27 cellular contexts compared by ENCODE assay signal in the genomic region with DNA sequence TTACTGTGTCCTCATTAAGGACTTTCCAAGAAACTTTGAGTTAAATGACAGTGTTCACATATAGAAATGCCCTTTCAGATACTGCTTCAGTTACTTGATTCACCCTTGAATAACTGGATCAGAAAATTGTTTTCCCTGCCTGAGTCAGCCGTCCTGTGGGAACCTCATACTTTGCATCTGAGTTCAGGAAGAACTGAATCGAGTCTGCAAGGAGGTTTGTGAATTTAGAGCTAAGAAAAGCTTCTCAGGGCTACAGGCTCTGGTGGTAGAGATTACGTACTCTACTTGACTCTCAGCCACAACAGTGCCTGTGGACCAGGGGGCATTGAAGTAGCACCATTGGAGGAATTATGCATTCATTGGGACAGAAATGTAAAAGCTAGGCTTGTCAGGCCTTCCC. TPM values are rescaled to one million over a fixed set of nuclear protein-coding genes. Genes with fewer than 3 reads are reported as not detected.
DNase-seq lines count a peak whose midpoint lies in the region; ATAC-seq and TF ChIP-seq lines count a peak whose summit lies in the region.
"Had no signal": no experiment of that assay in that cellular context is flagged by ENCODE, and none has a peak within 500 bp of the region (broad histone marks: within the 10 kb centered on the region; RNA-seq: fewer than 3 reads in every experiment).

No MANE protein-coding gene starts in this region.

- H3K9ac ChIP-seq in adipocyte (ENCODE audit: low read length) (no peak overlapping the region), skeletal muscle satellite cell (ENCODE audit: low read depth, low read length) (no peak overlapping the region)
- H3K9ac ChIP-seq: parathyroid adenoma had no signal

- H3K79me2 ChIP-seq in PC-9 (ENCODE audit: low read depth) = no peaks in the 10 kb centered on the region
- H3K79me2 ChIP-seq: parathyroid adenoma had no signal

- no peak for TF ChIP-seq CTCF in PC-9 (conservative IDR thresholded peaks at IDR 0.05)

- no peak overlapping the region for H3K4me3 ChIP-seq in adipocyte (ENCODE audit: low read length)
- no peak overlapping the region for H3K4me3 ChIP-seq in skeletal muscle satellite cell (ENCODE audit: low read length)
- no peak overlapping the region for H3K4me3 ChIP-seq in PC-9
- H3K4me3 ChIP-seq: left ventricle myocardium inferior, right lobe of liver, suprapubic skin, uterus had no signal

- peak; percentile 49 for DNase-seq in EH (ENCODE audit: low read depth)
- DNase-seq in adipocyte (ENCODE audit: low read depth) = peak; percentile 38
- peak; percentile 71 for DNase-seq in fibroblast of peridontal ligament (ENCODE audit: extremely low read depth)
- no peak for DNase-seq in HuH-7 (ENCODE audit: low spot score)
- no peak for DNase-seq in PC-9
- DNase-seq in NCI-H69 (lab: John Stamatoyannopoulos, UW) = no peak
- DNase-seq: ACHN; activated CD8-positive, alpha-beta memory T cell treated with anti-CD3 and anti-CD28 coated beads for 24 hours; activated naive CD4-positive, alpha-beta T cell; activated T-cell treated with anti-CD3 and anti-CD28 coated beads, Interleukin-2, amount 50 U/mL, for 24 hours; amygdala; effector CD4-positive, alpha-beta T cell; glutamatergic neuron; left ventricle myocardium inferior; midbrain; NCI-H1048; NCI-H2029 treated with DMSO at 0.1 percent for 48 hours; right lobe of liver; SHP77; uterus had no signal

- BruUV-seq in PC-9 (replicated peaks; lab: Mats Ljungman, UMichigan) = no TSS peak

- H3K9me3 ChIP-seq in adipocyte (ENCODE audit: control insufficient read depth, low read length) (no peaks in the 10 kb centered on the region), skeletal muscle satellite cell (replicated peaks; ENCODE audit: low read length) (no peaks in the 10 kb centered on the region), PC-9 (ENCODE audit: insufficient read depth, low read depth) (no peaks in the 10 kb centered on the region)
- H3K9me3 ChIP-seq: left ventricle myocardium inferior, right lobe of liver, suprapubic skin, uterus had no signal

- POLR2A ChIA-PET in PC-9 (lab: Charles Lee; ENCODE audit: unreplicated experiment) = no interaction called here

- CTCF ChIA-PET in PC-9 (lab: Charles Lee) = no interaction called here

- intact Hi-C loops in PC-9 (cut with micrococcal nuclease; ENCODE audit: unreplicated experiment) = no loop called here

- no peak for ATAC-seq in HG03135 (IDR thresholded peaks at IDR 0.05; ENCODE audit: unreplicated experiment)
- ATAC-seq: esophagus mucosa; natural killer cell treated with Interleukin-12 subunit alpha and Interleukin-12 subunit beta and Interleukin-15 and Interleukin-18, amount 100 ng/mL, for 72 hours; right lobe of liver had no signal

- H3K9me2 ChIP-seq in PC-9 (ENCODE audit: insufficient read depth) = no peaks in the 10 kb centered on the region

- no peaks in the 10 kb centered on the region for H4K20me1 ChIP-seq in PC-9 (ENCODE audit: insufficient read depth)

- H2AFZ ChIP-seq in PC-9 = no peak overlapping the region
- H2AFZ ChIP-seq: parathyroid adenoma had no signal

- H3F3A ChIP-seq in PC-9 (ENCODE audit: insufficient read depth, low read depth) = no peaks in the 10 kb centered on the region

- H3K27ac ChIP-seq in PC-9 = no peak overlapping the region
- H3K27ac ChIP-seq: C4-2B, left ventricle myocardium inferior, parathyroid adenoma, right lobe of liver, suprapubic skin, uterus had no signal

- H3K36me3 ChIP-seq in adipocyte (ENCODE audit: control insufficient read depth, insufficient read depth, low read length, severe bottlenecking) = no peaks in the 10 kb centered on the region
- no peaks in the 10 kb centered on the region for H3K36me3 ChIP-seq in skeletal muscle satellite cell (ENCODE audit: insufficient read depth, low read length)
- H3K36me3 ChIP-seq in PC-9 (ENCODE audit: low read depth) = no peaks in the 10 kb centered on the region
- H3K36me3 ChIP-seq: left ventricle myocardium inferior, right lobe of liver, suprapubic skin, uterus had no signal

- H3K4me1 ChIP-seq in adipocyte (ENCODE audit: control insufficient read depth, insufficient read depth, low read length) (peaks cover 59% of the 10 kb centered on the region), skeletal muscle satellite cell (ENCODE audit: control insufficient read depth, insufficient read depth, low read length) (peaks cover 34% of the 10 kb centered on the region), PC-9 (replicated peaks; ENCODE audit: insufficient read depth) (no peaks in the 10 kb centered on the region)
- H3K4me1 ChIP-seq: parathyroid adenoma, right lobe of liver, uterus had no signal

- H3K27me3 ChIP-seq in adipocyte (replicated peaks; ENCODE audit: control insufficient read depth, insufficient read depth, low read length) = no peaks in the 10 kb centered on the region
- no peaks in the 10 kb centered on the region for H3K27me3 ChIP-seq in skeletal muscle satellite cell (ENCODE audit: control insufficient read depth, insufficient read depth, low read length)
- H3K27me3 ChIP-seq in PC-9 (ENCODE audit: insufficient read depth, low read depth) = no peaks in the 10 kb centered on the region
- H3K27me3 ChIP-seq: right lobe of liver, suprapubic skin, uterus had no signal

- H3K4me2 ChIP-seq in skeletal muscle satellite cell (ENCODE audit: low read length) (peak overlapping the region; percentile 26), PC-9 (no peak overlapping the region)

RNA-seq across cellular contexts. Expression of gene TLN2, which starts 27.1 kb away (rescaled TPM):
- total RNA-seq in skeletal muscle satellite cell (2012; rRNA removed) = 15.5 and 15.9 TPM in 2 replicates
- 8.7 and 16.0 TPM in 2 replicates for total RNA-seq in PC-9 (2021)

Comparison
In these comparisons a context has a peak if more than half of its experiments do, and no peak if none do; other contexts are left out.
1. DNase-seq: peak in EH (single experiment), adipocyte (single experiment) and fibroblast of peridontal ligament (single experiment); none in HuH-7 (single experiment), PC-9 (0 of 2) and NCI-H69 (single experiment).